10 cellular contexts compared by ENCODE assay signal in the genomic region with DNA sequence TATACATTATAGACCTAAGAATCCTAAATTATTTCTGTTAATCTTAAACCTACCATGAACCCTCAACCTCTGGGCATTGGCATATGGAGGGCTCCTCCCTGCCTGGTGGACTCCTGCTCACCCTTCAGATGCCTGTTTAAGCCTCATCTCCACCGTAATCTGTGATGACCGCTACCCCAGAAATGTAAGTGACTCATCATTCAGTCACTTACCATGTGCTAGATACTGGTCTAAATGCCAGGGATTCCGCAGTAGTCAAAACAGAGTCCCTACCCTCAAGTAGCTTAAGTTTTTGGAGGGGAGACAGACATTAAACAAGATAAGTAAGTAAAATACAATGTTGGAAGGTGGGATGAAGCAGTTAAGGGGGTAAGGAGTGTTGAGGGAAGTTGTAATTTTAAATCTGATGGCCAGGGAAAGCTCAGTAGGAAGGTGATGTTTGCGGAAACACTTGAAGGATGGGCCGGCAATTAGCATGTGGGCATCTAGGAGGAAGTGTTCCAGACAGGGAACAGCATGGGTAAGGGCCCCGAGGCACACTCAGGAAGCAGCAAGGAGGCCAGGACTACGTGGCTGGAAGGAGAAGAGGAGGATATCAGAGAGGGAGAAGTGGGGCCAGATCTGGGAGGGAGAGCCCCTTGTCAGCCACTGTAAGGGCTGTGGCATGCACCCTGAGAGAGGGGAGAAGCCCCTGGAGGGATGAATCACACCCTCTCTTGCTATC.
DNase-seq lines count a peak whose midpoint lies in the region; ATAC-seq and TF ChIP-seq lines count a peak whose summit lies in the region.
"Had no signal": no experiment of that assay in that cellular context is flagged by ENCODE, and none has a peak within 500 bp of the region (broad histone marks: within the 10 kb centered on the region; RNA-seq: fewer than 3 reads in every experiment).

No MANE protein-coding gene starts in this region.

- no peak for ATAC-seq in HG03108 (IDR thresholded peaks at IDR 0.05; ENCODE audit: unreplicated experiment)
- no peak for ATAC-seq in GM18868 (IDR thresholded peaks at IDR 0.05; ENCODE audit: unreplicated experiment)

- no peak overlapping the region for H3K4me3 ChIP-seq in SJSA1
- no peak overlapping the region for H3K4me3 ChIP-seq in foreskin fibroblast (ENCODE audit: low read depth in 1 of 2, low read length in 2 of 2)
- H3K4me3 ChIP-seq in sigmoid colon: no peak overlapping the region
- H3K4me3 ChIP-seq: right atrium auricular region had no signal

- intact Hi-C loops in sigmoid colon (cut with DNase I): no loop called here

- no peaks in the 10 kb centered on the region for H3K27me3 ChIP-seq in SJSA1 (replicated peaks)
- H3K27me3 ChIP-seq in sigmoid colon: no peaks in the 10 kb centered on the region
- H3K27me3 ChIP-seq: right atrium auricular region had no signal

- DNase-seq in EL: peak; percentile 86
- DNase-seq in SJSA1 (ENCODE audit: low read depth in 1 of 2, low spot score in 2 of 2): peak; percentile 34 to 57
- peak; percentile 83 to 88 for DNase-seq in foreskin fibroblast
- DNase-seq in sigmoid colon: no peak
- DNase-seq in HUDEP-2 (lab: John Stamatoyannopoulos, UW; ENCODE audit: unreplicated experiment in 76 of 76): no peak
- no peak for DNase-seq in NK-92 (lab: John Stamatoyannopoulos, UW; ENCODE audit: unreplicated experiment)
- DNase-seq: NCI-H1105 treated with DMSO at 0.1 percent for 48 hours had no signal

- peaks cover 10% of the 10 kb centered on the region for H3K9me3 ChIP-seq in SJSA1 (replicated peaks)
- H3K9me3 ChIP-seq in sigmoid colon: no peaks in the 10 kb centered on the region
- H3K9me3 ChIP-seq: right atrium auricular region had no signal

- H3K27ac ChIP-seq in SJSA1 (peak overlapping the region; percentile 35), sigmoid colon (peak overlapping the region; percentile 64 to 76 (median 72))

- no peak for TF ChIP-seq EP300 in sigmoid colon (IDR thresholded peaks at IDR 0.05)

- TF ChIP-seq CTCF in foreskin fibroblast (IDR thresholded peaks at IDR 0.05; ENCODE audit: low read depth, low read length) (no peak), sigmoid colon (IDR thresholded peaks at IDR 0.05) (no peak)

- no peak for TF ChIP-seq POLR2A in sigmoid colon (IDR thresholded peaks at IDR 0.05)

- H3K36me3 ChIP-seq in SJSA1: no peaks in the 10 kb centered on the region
- no peaks in the 10 kb centered on the region for H3K36me3 ChIP-seq in sigmoid colon
- H3K36me3 ChIP-seq: right atrium auricular region had no signal

- 77 to 78% methylated on average over 7 of the region's 7 CpGs for WGBS in sigmoid colon, 2 donors

- H3K4me1 ChIP-seq in SJSA1 (replicated peaks) (peaks cover 23% of the 10 kb centered on the region), sigmoid colon (peaks cover 0 to 52% (median 46%) of the 10 kb centered on the region in 4 donors)

Comparison
In these comparisons a context has a peak if more than half of its experiments do, and no peak if none do; other contexts are left out.
1. DNase-seq: peak in EL (single experiment), SJSA1 (2 of 2) and foreskin fibroblast (2 of 2); none in sigmoid colon (single experiment), HUDEP-2 (0 of 76) and NK-92 (single experiment).